Comparison of ENCODE assay signal across 1 cellular context in genomic region chrX:70013483-70014222, GRCh38.
TF ChIP-seq lines count a peak whose summit lies in the region.

No MANE protein-coding gene starts in this region.

TF ChIP-seq in HepG2, 621 proteins besides CTCF, POLR2A, EP300 and RAD21:
- TF ChIP-seq ZNF326 (CRISPR knock-in tag; IDR thresholded peaks at IDR 0.05; ENCODE audit: borderline replicate concordance) (no peak), ZBTB7A (CRISPR knock-in tag; IDR thresholded peaks at IDR 0.05) (no peak), ZNF20 (CRISPR knock-in tag; IDR thresholded peaks at IDR 0.05) (no peak), BRD4 (CRISPR knock-in tag; IDR thresholded peaks at IDR 0.05) (no peak), BRCA1 (CRISPR knock-in tag; IDR thresholded peaks at IDR 0.05) (no peak), ZNF430 (CRISPR knock-in tag; IDR thresholded peaks at IDR 0.05) (no peak), PBX2 (CRISPR knock-in tag; IDR thresholded peaks at IDR 0.05) (no peak)
